10 cellular contexts compared by ENCODE assay signal in the genomic region with DNA sequence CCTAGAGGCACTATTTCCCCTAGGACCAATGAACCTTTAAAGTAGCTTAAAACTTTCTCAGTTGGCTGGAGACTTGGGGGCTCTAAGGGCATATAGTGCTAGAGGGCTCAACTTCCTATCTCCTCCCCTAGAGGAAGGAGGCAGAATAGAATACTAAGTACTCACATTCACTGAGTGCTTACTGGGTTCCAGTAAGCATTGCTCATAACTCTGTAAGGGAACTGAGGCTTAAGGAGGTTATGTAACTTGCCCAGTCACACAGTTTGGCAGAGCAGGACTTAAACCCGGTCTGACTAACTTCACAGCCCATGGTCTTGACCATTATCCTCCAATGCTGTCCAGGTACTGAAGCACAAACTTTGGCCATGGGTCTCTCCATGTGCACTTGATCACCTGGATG. TPM values are rescaled to one million over a fixed set of nuclear protein-coding genes. Genes with fewer than 3 reads are reported as not detected.
DNase-seq lines count a peak whose midpoint lies in the region; ATAC-seq and TF ChIP-seq lines count a peak whose summit lies in the region.
"Had no signal": no experiment of that assay in that cellular context is flagged by ENCODE, and none has a peak within 500 bp of the region (broad histone marks: within the 10 kb centered on the region; RNA-seq: fewer than 3 reads in every experiment).

No MANE protein-coding gene starts in this region.

- H3K4me3 ChIP-seq in Panc1 (ENCODE audit: low read depth in 2 of 2, low read length in 2 of 2), result no peak overlapping the region
- H3K4me3 ChIP-seq in fibroblast of mammary gland (ENCODE audit: control insufficient read depth, low read depth, low read length), result no peak overlapping the region
- H3K4me3 ChIP-seq in sigmoid colon, result no peak overlapping the region

- intact Hi-C loops in Panc1 (cut with micrococcal nuclease; ENCODE audit: unreplicated experiment), result no loop called here
- intact Hi-C loops in sigmoid colon (cut with DNase I), result no loop called here

- no peak for TF ChIP-seq POLR2A in sigmoid colon (IDR thresholded peaks at IDR 0.05)

- POLR2A ChIA-PET in Panc1 (lab: Charles Lee), result no interaction called here

- in situ Hi-C loops in Panc1 (cut with HindIII; ENCODE audit: low pct_unique_long_range_greater_than_20kb, low sequenced_read_pairs), result no loop called here

- no peak for TF ChIP-seq EP300 in sigmoid colon (IDR thresholded peaks at IDR 0.05)

- H3K9me3 ChIP-seq in Panc1 (ENCODE audit: control insufficient read depth, insufficient read depth, low read depth, low read length), result no peaks in the 10 kb centered on the region
- no peaks in the 10 kb centered on the region for H3K9me3 ChIP-seq in sigmoid colon

- WGBS in sigmoid colon, 2 donors, result 90 to 91% methylated on average over 1 of the region's 1 CpG

- no TSS peak for BruUV-seq in Panc1 (replicated peaks; lab: Mats Ljungman, UMichigan)

- ATAC-seq in Panc1 (peak; percentile 63; the same call in 1 of the 2 replicates), HG03460 (IDR thresholded peaks at IDR 0.05; ENCODE audit: unreplicated experiment) (no peak)

- H3K27ac ChIP-seq in Panc1 (ENCODE audit: low read length) (no peak overlapping the region), sigmoid colon (peak overlapping the region; percentile 7 to 84 (median 56))

- TF ChIP-seq CTCF in Panc1 (IDR thresholded peaks at IDR 0.05), result no peak; the same call in 1 of the 2 replicates
- peak; percentile 23 for TF ChIP-seq CTCF in fibroblast of mammary gland (conservative IDR thresholded peaks at IDR 0.05; ENCODE audit: control insufficient read depth, insufficient read depth, low read depth, low read length)
- no peak for TF ChIP-seq CTCF in sigmoid colon (IDR thresholded peaks at IDR 0.05)

- H3K27me3 ChIP-seq in Panc1 (ENCODE audit: control insufficient read depth, insufficient read depth, low read length), result no peaks in the 10 kb centered on the region
- no peaks in the 10 kb centered on the region for H3K27me3 ChIP-seq in sigmoid colon

- no peaks in the 10 kb centered on the region for H3K36me3 ChIP-seq in Panc1 (ENCODE audit: control insufficient read depth, insufficient read depth, low read length)
- no peaks in the 10 kb centered on the region for H3K36me3 ChIP-seq in sigmoid colon

- H3K4me1 ChIP-seq in Panc1 (ENCODE audit: control insufficient read depth, insufficient read depth, low read length) (peaks cover 7% of the 10 kb centered on the region; the same call in 1 of the 2 replicates), sigmoid colon (peaks cover 0 to 64% (median 46%) of the 10 kb centered on the region in 4 donors)

- CTCF ChIA-PET in Panc1 (lab: Charles Lee), result no interaction called here

- DNase-seq in HCEC 1CT, result peak; percentile 89
- DNase-seq in Panc1 (ENCODE audit: low read depth, low spot score), result no peak
- DNase-seq in fibroblast of mammary gland (ENCODE audit: low read depth), result peak; percentile 81
- no peak for DNase-seq in sigmoid colon
- DNase-seq in activated naive CD4-positive, alpha-beta T cell treated with anti-CD3 and anti-CD28 coated beads, Interleukin-2, amount 50 U/mL, for 16 hours, result no peak
- DNase-seq in SK-N-DZ (ENCODE audit: low spot score), result no peak
- DNase-seq: activated T-cell treated with anti-CD3 and anti-CD28 coated beads, Interleukin-2, amount 50 U/mL, for 24 hours; kidney; T-helper 1 cell had no signal

RNA-seq across cellular contexts. Expression of a gene that starts 12.5 kb away (rescaled TPM):
- total RNA-seq in Panc1 (2021; ENCODE audit: unreplicated experiment) (11.3 TPM), sigmoid colon (100 to 1,000 TPM in 2 of 4 donors, 10 to 100 TPM in 2; 63.0 to 144 (median 84.2) TPM)
- 5.5 TPM for polyA plus RNA-seq in Panc1 (2012; ENCODE audit: insufficient read length)
- polyA plus RNA-seq in sigmoid colon, result 10 to 100 TPM; 18.3 to 24.3 (median 19.2) TPM
- 9.5 and 11.2 TPM in 2 replicates for polyA plus RNA-seq in SK-N-DZ (2014; cell fraction: cytosol; rRNA removed)
- polyA plus RNA-seq in SK-N-DZ (2014; cell fraction: nucleus; rRNA removed), result 11.6 and 16.1 TPM in 2 replicates

RNA-seq across cellular contexts. Expression of a gene that starts 13.1 kb away (rescaled TPM):
- 37.6 TPM for total RNA-seq in Panc1 (2021; ENCODE audit: unreplicated experiment)
- polyA plus RNA-seq in Panc1 (2012; ENCODE audit: insufficient read length), result 15.0 TPM
- 10 to 100 TPM; 12.6 to 21.0 (median 16.5) TPM for total RNA-seq in sigmoid colon
- polyA plus RNA-seq in sigmoid colon, result 1 to 10 TPM; 5.4 to 8.1 (median 7.8) TPM
- polyA plus RNA-seq in SK-N-DZ (2014; cell fraction: cytosol; rRNA removed), result 22.5 and 39.5 TPM in 2 replicates
- polyA plus RNA-seq in SK-N-DZ (2014; cell fraction: nucleus; rRNA removed), result 26.5 and 29.0 TPM in 2 replicates

Comparison
In these comparisons a context has a peak if more than half of its experiments do, and no peak if none do; other contexts are left out.
1. DNase-seq: peak in HCEC 1CT (single experiment) and fibroblast of mammary gland (single experiment); none in Panc1 (single experiment), sigmoid colon (single experiment), activated naive CD4-positive, alpha-beta T cell treated with anti-CD3 and anti-CD28 coated beads, Interleukin-2, amount 50 U/mL, for 16 hours (single experiment) and SK-N-DZ (single experiment).